In genomic region chr3:45597166-45597565, GRCh38 we compare ENCODE assay signal across 8 cellular contexts. TPM values are rescaled to one million over a fixed set of nuclear protein-coding genes. Genes with fewer than 3 reads are reported as not detected.
DNase-seq lines count a peak whose midpoint lies in the region; ATAC-seq and TF ChIP-seq lines count a peak whose summit lies in the region.

No MANE protein-coding gene starts in this region.

- intact Hi-C loops in breast epithelium (cut with DNase I; ENCODE audit: low total_unique reads), result loop anchor here (10.0 kb wide), 1 partner anchor 48 kb away; no protein-coding TSS in a partner anchor

- H3K4me3 Mint-ChIP-seq in natural killer cell treated with Interleukin-12 subunit alpha and Interleukin-12 subunit beta and Interleukin-15 and Interleukin-18, amount 100 ng/mL, for 72 hours, result peak overlapping the region; percentile 92

- no peaks in the 10 kb centered on the region for H3K27me3 ChIP-seq in breast epithelium

- no peaks in the 10 kb centered on the region for H3K36me3 ChIP-seq in breast epithelium

- no peak for TF ChIP-seq POLR2A in breast epithelium (IDR thresholded peaks at IDR 0.05)

- H3K36me3 Mint-ChIP-seq in natural killer cell treated with Interleukin-12 subunit alpha and Interleukin-12 subunit beta and Interleukin-15 and Interleukin-18, amount 100 ng/mL, for 72 hours, result no peaks in the 10 kb centered on the region

- H3K27me3 Mint-ChIP-seq in natural killer cell treated with Interleukin-12 subunit alpha and Interleukin-12 subunit beta and Interleukin-15 and Interleukin-18, amount 100 ng/mL, for 72 hours, result no peaks in the 10 kb centered on the region

- no peaks in the 10 kb centered on the region for H3K9me3 Mint-ChIP-seq in natural killer cell treated with Interleukin-12 subunit alpha and Interleukin-12 subunit beta and Interleukin-15 and Interleukin-18, amount 100 ng/mL, for 72 hours

- ATAC-seq in natural killer cell treated with Interleukin-12 subunit alpha and Interleukin-12 subunit beta and Interleukin-15 and Interleukin-18, amount 100 ng/mL, for 72 hours, result no peak
- ATAC-seq in GM21737 (IDR thresholded peaks at IDR 0.05; ENCODE audit: unreplicated experiment) (no peak), HG03039 (IDR thresholded peaks at IDR 0.05; ENCODE audit: unreplicated experiment) (no peak)

- peaks cover 6 to 29% of the 10 kb centered on the region in 2 donors for H3K4me1 ChIP-seq in breast epithelium

- DNase-seq in AG20443 (ENCODE audit: low spot score), result peak; percentile 41
- peak; percentile 31 for DNase-seq in NAMALWA (ENCODE audit: low spot score)
- DNase-seq in breast epithelium (ENCODE audit: low spot score in 2 of 2), result no peak
- no peak for DNase-seq in natural killer cell treated with Interleukin-12 subunit alpha and Interleukin-12 subunit beta and Interleukin-15 and Interleukin-18, amount 100 ng/mL, for 72 hours (ENCODE audit: low spot score)
- DNase-seq in islet precursor cell, result no peak
- no peak for DNase-seq in NCI-H774 (lab: John Stamatoyannopoulos, UW)

- no peaks in the 10 kb centered on the region for H3K9me3 ChIP-seq in breast epithelium

- no peak for TF ChIP-seq CTCF in breast epithelium (IDR thresholded peaks at IDR 0.05)

- H3K27ac ChIP-seq in breast epithelium, result peak overlapping the region; percentile 40 to 62

- H3K4me3 ChIP-seq in breast epithelium, result peak overlapping the region; percentile 66 to 80 (median 69)

- peak overlapping the region; percentile 45 to 76 for H3K27ac Mint-ChIP-seq in natural killer cell treated with Interleukin-12 subunit alpha and Interleukin-12 subunit beta and Interleukin-15 and Interleukin-18, amount 100 ng/mL, for 72 hours

- H3K4me1 Mint-ChIP-seq in natural killer cell treated with Interleukin-12 subunit alpha and Interleukin-12 subunit beta and Interleukin-15 and Interleukin-18, amount 100 ng/mL, for 72 hours (ENCODE audit: low read depth in 2 of 2), result peaks cover 57 to 62% of the 10 kb centered on the region in 2 donors

RNA-seq across cellular contexts. Expression of gene LIMD1, which starts 2.6 kb away (rescaled TPM):
- total RNA-seq in breast epithelium, result 10 to 100 TPM; 23.0 to 25.9 (median 25.8) TPM
- 10 to 100 TPM; 34.4 to 71.4 TPM for total RNA-seq in natural killer cell treated with Interleukin-12 subunit alpha and Interleukin-12 subunit beta and Interleukin-15 and Interleukin-18, amount 100 ng/mL, for 72 hours

Comparison
In these comparisons a context has a peak if more than half of its experiments do, and no peak if none do; other contexts are left out.
1. DNase-seq: peak in AG20443 (single experiment) and NAMALWA (single experiment); none in breast epithelium (0 of 2), natural killer cell treated with Interleukin-12 subunit alpha and Interleukin-12 subunit beta and Interleukin-15 and Interleukin-18, amount 100 ng/mL, for 72 hours (single experiment), islet precursor cell (single experiment) and NCI-H774 (single experiment).